ENCODE assay signal across 2 cellular contexts in genomic region chr3:177213806-177214528, GRCh38.
TF ChIP-seq lines count a peak whose summit lies in the region.

No MANE protein-coding gene starts in this region.

TF ChIP-seq in HepG2, 621 proteins besides CTCF, POLR2A, EP300 and RAD21:
- TF ChIP-seq ZNF768 (CRISPR knock-in tag; IDR thresholded peaks at IDR 0.05) (no peak), ADNP (CRISPR knock-in tag; IDR thresholded peaks at IDR 0.05) (no peak), THAP8 (CRISPR knock-in tag; IDR thresholded peaks at IDR 0.05; ENCODE audit: borderline replicate concordance) (no peak)

TF ChIP-seq in H1, 55 proteins besides CTCF, POLR2A, EP300 and RAD21:
- TF ChIP-seq EZH2 (IDR thresholded peaks at IDR 0.05; ENCODE audit: low read depth, low read length, severe bottlenecking): no peak
- no peak for TF ChIP-seq KDM1A (IDR thresholded peaks at IDR 0.05; ENCODE audit: borderline replicate concordance, low read length)
- TF ChIP-seq EGR1 (IDR thresholded peaks at IDR 0.05; ENCODE audit: borderline replicate concordance, low read depth, low read length): no peak
- no peak for TF ChIP-seq FOSL1 (IDR thresholded peaks at IDR 0.05; ENCODE audit: insufficient read depth, low read depth, low read length)
- TF ChIP-seq BACH1 (IDR thresholded peaks at IDR 0.05; ENCODE audit: low read length): no peak
- TF ChIP-seq SP1 (IDR thresholded peaks at IDR 0.05; ENCODE audit: low read depth, low read length): no peak
- no peak for TF ChIP-seq ATF2 (IDR thresholded peaks at IDR 0.05; ENCODE audit: low read length)
- no peak for TF ChIP-seq JUND (IDR thresholded peaks at IDR 0.05; ENCODE audit: low read length)
- TF ChIP-seq TAF1 (IDR thresholded peaks at IDR 0.05; ENCODE audit: low read depth, low read length): no peak
- no peak for TF ChIP-seq TAF7 (optimal IDR thresholded peaks at IDR 0.05; ENCODE audit: borderline replicate concordance, low read depth, low read length)
- TF ChIP-seq SUZ12 (IDR thresholded peaks at IDR 0.05; ENCODE audit: low read length): no peak
- no peak for TF ChIP-seq NANOG (IDR thresholded peaks at IDR 0.05; ENCODE audit: insufficient read depth, low read depth, low read length, poor library complexity, severe bottlenecking)
- no peak for TF ChIP-seq CBX8 (IDR thresholded peaks at IDR 0.05; ENCODE audit: borderline replicate concordance, low read depth, low read length)
